24 cellular contexts compared by ENCODE assay signal in the genomic region with DNA sequence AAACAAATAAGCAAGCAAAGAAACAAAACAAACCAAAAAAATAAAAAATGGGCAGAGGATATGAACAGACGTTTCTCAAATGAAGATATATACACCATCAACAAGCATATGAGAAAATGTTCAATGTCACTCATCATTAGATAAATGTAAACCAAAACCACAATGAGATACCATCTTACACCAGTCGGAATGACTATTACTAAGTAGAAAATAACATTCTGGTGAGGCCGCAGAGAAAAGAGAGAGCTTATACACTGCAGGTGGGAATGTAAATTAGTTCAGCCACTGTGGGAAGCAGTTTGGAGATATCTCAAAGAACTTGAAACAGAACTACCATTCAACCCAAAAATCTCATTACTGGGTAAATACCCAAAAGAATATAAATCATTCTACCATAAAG.
DNase-seq lines count a peak whose midpoint lies in the region; ATAC-seq, FAIRE-seq and TF ChIP-seq lines count a peak whose summit lies in the region.
"Had no signal": no experiment of that assay in that cellular context is flagged by ENCODE, and none has a peak within 500 bp of the region (broad histone marks: within the 10 kb centered on the region; RNA-seq: fewer than 3 reads in every experiment).

No MANE protein-coding gene starts in this region.

- H3K9me2 ChIP-seq in SK-N-SH = no peaks in the 10 kb centered on the region

- H3K4me3 Mint-ChIP-seq in astrocyte (ENCODE audit: unreplicated experiment) = no peak overlapping the region
- H3K4me3 Mint-ChIP-seq: B cell; CD4-positive, alpha-beta T cell; CD8-positive, alpha-beta T cell had no signal

- no peaks in the 10 kb centered on the region for H3K4me1 Mint-ChIP-seq in astrocyte (ENCODE audit: low read depth, unreplicated experiment)
- H3K4me1 Mint-ChIP-seq: B cell had no signal

- H3K36me3 Mint-ChIP-seq in astrocyte (ENCODE audit: low read depth, unreplicated experiment) = no peaks in the 10 kb centered on the region
- H3K36me3 Mint-ChIP-seq: CD8-positive, alpha-beta T cell had no signal

- ATAC-seq in SK-N-SH treated with all-trans-retinoic acid at 6 μM for 48 hours = no peak
- no peak for ATAC-seq in pancreas
- no peak for ATAC-seq in GM19328 (IDR thresholded peaks at IDR 0.05; ENCODE audit: unreplicated experiment)
- ATAC-seq: A549; CD8-positive, alpha-beta T cell had no signal

- no peak for TF ChIP-seq EP300 in SK-N-SH (IDR thresholded peaks at IDR 0.05; ENCODE audit: borderline replicate concordance in 1 of 2, low read depth in 1 of 2, low read length in 1 of 2)

- H3F3A ChIP-seq in SK-N-SH (replicated peaks; ENCODE audit: insufficient read depth) = no peaks in the 10 kb centered on the region

- peaks cover 0 to 5% of the 10 kb centered on the region in 2 experiments; a peak in 2 of 4 replicates for H3K4me1 ChIP-seq in SK-N-SH (ENCODE audit: control insufficient read depth in 1 of 2, insufficient read depth in 2 of 2, low read depth in 1 of 2, low read length in 1 of 2)
- no peaks in the 10 kb centered on the region for H3K4me1 ChIP-seq in astrocyte (ENCODE audit: insufficient read depth, low read length)
- no peaks in the 10 kb centered on the region for H3K4me1 ChIP-seq in pancreas
- H3K4me1 ChIP-seq: A549; BLaER1 treated with 17β-estradiol and CSF1 and Interleukin-3, amounts not matched to agents 10 nM and 100 nM; Caco-2 had no signal

- H2AFZ ChIP-seq in SK-N-SH (ENCODE audit: low read depth) (no peak overlapping the region), astrocyte (ENCODE audit: low read depth, low read length) (no peak overlapping the region)

- H3K27me3 ChIP-seq in SK-N-SH (ENCODE audit: insufficient read depth) = no peaks in the 10 kb centered on the region
- no peaks in the 10 kb centered on the region for H3K27me3 ChIP-seq in astrocyte (ENCODE audit: insufficient read depth, low read length)
- H3K27me3 ChIP-seq in pancreas = no peaks in the 10 kb centered on the region
- H3K27me3 ChIP-seq: BLaER1 treated with 17β-estradiol and CSF1 and Interleukin-3, amounts not matched to agents 10 nM and 100 nM had no signal

- TF ChIP-seq CTCF in SK-N-SH (IDR thresholded peaks at IDR 0.05) (no peak), astrocyte (IDR thresholded peaks at IDR 0.05; ENCODE audit: insufficient read depth, low read depth, low read length) (no peak), pancreas (IDR thresholded peaks at IDR 0.05) (no peak)

- POLR2A ChIA-PET in SK-N-SH (lab: Yijun Ruan, JAX) = no interaction called here

- no peak for TF ChIP-seq RAD21 in SK-N-SH (IDR thresholded peaks at IDR 0.05; ENCODE audit: low read length)

- H3K79me2 ChIP-seq in SK-N-SH (ENCODE audit: insufficient read depth) = no peaks in the 10 kb centered on the region
- no peaks in the 10 kb centered on the region for H3K79me2 ChIP-seq in astrocyte (ENCODE audit: insufficient read depth, low read length)

- no peak overlapping the region for H3K27ac ChIP-seq in SK-N-SH (ENCODE audit: low read depth in 2 of 2, low read length in 1 of 2)
- no peak overlapping the region for H3K27ac ChIP-seq in astrocyte (ENCODE audit: low read depth, low read length)
- no peak overlapping the region for H3K27ac ChIP-seq in pancreas
- H3K27ac ChIP-seq: 22Rv1; A549; BLaER1 treated with 17β-estradiol and CSF1 and Interleukin-3, amounts not matched to agents 10 nM and 100 nM; C4-2B had no signal

- H4K20me1 ChIP-seq in SK-N-SH (ENCODE audit: insufficient read depth) (no peaks in the 10 kb centered on the region), astrocyte (ENCODE audit: insufficient read depth, low read length) (no peaks in the 10 kb centered on the region)
- H4K20me1 ChIP-seq: BLaER1 treated with 17β-estradiol and CSF1 and Interleukin-3, amounts not matched to agents 10 nM and 100 nM had no signal

- H3K36me3 ChIP-seq in SK-N-SH (replicated peaks in 1 of 2; ENCODE audit: control insufficient read depth in 1 of 2, insufficient read depth in 2 of 2, low read length in 1 of 2) = no peaks in the 10 kb centered on the region
- H3K36me3 ChIP-seq in astrocyte (ENCODE audit: insufficient read depth, low read length) = no peaks in the 10 kb centered on the region
- H3K36me3 ChIP-seq in pancreas = no peaks in the 10 kb centered on the region
- H3K36me3 ChIP-seq: BLaER1 treated with 17β-estradiol and CSF1 and Interleukin-3, amounts not matched to agents 10 nM and 100 nM had no signal

- no peaks in the 10 kb centered on the region for H3K9me3 Mint-ChIP-seq in astrocyte (ENCODE audit: unreplicated experiment)

- H3K4me3 ChIP-seq in SK-N-SH (ENCODE audit: low read depth in 2 of 2, low read length in 1 of 2) (no peak overlapping the region), astrocyte (ENCODE audit: insufficient read depth, low read depth, low read length) (no peak overlapping the region), pancreas (no peak overlapping the region)
- H3K4me3 ChIP-seq in Jurkat, Clone E6-1 (ENCODE audit: low read length) = no peak overlapping the region
- H3K4me3 ChIP-seq: A549; BLaER1 treated with 17β-estradiol and CSF1 and Interleukin-3, amounts not matched to agents 10 nM and 100 nM had no signal

- H3K9me3 ChIP-seq in SK-N-SH (no peaks in the 10 kb centered on the region), astrocyte (ENCODE audit: insufficient read depth, low read depth, low read length) (no peaks in the 10 kb centered on the region), pancreas (no peaks in the 10 kb centered on the region)
- H3K9me3 ChIP-seq: A549; BLaER1 treated with 17β-estradiol and CSF1 and Interleukin-3, amounts not matched to agents 10 nM and 100 nM; Caco-2 had no signal

- no peak overlapping the region for H3K27ac Mint-ChIP-seq in astrocyte (ENCODE audit: unreplicated experiment)
- H3K27ac Mint-ChIP-seq: B cell; CD4-positive, alpha-beta T cell; CD8-positive, alpha-beta T cell had no signal

- WGBS in SK-N-SH (ENCODE audit: low lambda C conversion rate) = 67% methylated on average over 3 of the region's 3 CpGs
- WGBS in pancreas, 2 donors = 62 to 67% methylated on average over 3 of the region's 3 CpGs

- H3K4me2 ChIP-seq in SK-N-SH (no peak overlapping the region), astrocyte (ENCODE audit: low read length) (no peak overlapping the region)
- H3K4me2 ChIP-seq: A549; BLaER1 treated with 17β-estradiol and CSF1 and Interleukin-3, amounts not matched to agents 10 nM and 100 nM had no signal

- CTCF ChIA-PET in SK-N-SH (lab: Yijun Ruan, JAX) = no interaction called here

- no peak overlapping the region for H3K9ac ChIP-seq in SK-N-SH
- no peak overlapping the region for H3K9ac ChIP-seq in astrocyte (ENCODE audit: low read length)
- H3K9ac ChIP-seq: BLaER1 treated with 17β-estradiol and CSF1 and Interleukin-3, amounts not matched to agents 10 nM and 100 nM had no signal

- peaks cover 23% of the 10 kb centered on the region for H3K27me3 Mint-ChIP-seq in astrocyte (ENCODE audit: low read depth, unreplicated experiment)
- H3K27me3 Mint-ChIP-seq: B cell; CD4-positive, alpha-beta T cell had no signal

- intact Hi-C loops in pancreas (cut with DNase I) = no loop called here

- no peak for DNase-seq in SK-N-SH
- DNase-seq in Jurkat, Clone E6-1 (ENCODE audit: low read depth, low spot score) = peak; percentile 51
- peak; percentile 34 for DNase-seq in astrocyte (ENCODE audit: low read depth)
- no peak for DNase-seq in pancreas
- DNase-seq: AML-193; Caco-2; Calu3; CD4-positive, alpha-beta T cell; CD8-positive, alpha-beta T cell; DMS 273 treated with DMSO at 0.1 percent for 48 hours; DMS153; DMS53; DMS79; GF-D8 had no signal

- FAIRE-seq in astrocyte (lab: Jason Lieb, UNC) (no peak), pancreas (lab: Jason Lieb, UNC) (no peak)
- FAIRE-seq: A549, G401.6, GM12891, GM19239 had no signal

TF ChIP-seq in SK-N-SH, 30 proteins besides CTCF, POLR2A, EP300 and RAD21:
- TF ChIP-seq, protein P1, sequence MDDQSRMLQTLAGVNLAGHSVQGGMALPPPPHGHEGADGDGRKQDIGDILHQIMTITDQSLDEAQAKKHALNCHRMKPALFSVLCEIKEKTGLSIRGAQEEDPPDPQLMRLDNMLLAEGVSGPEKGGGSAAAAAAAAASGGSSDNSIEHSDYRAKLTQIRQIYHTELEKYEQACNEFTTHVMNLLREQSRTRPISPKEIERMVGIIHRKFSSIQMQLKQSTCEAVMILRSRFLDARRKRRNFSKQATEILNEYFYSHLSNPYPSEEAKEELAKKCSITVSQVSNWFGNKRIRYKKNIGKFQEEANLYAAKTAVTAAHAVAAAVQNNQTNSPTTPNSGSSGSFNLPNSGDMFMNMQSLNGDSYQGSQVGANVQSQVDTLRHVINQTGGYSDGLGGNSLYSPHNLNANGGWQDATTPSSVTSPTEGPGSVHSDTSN (IDR thresholded peaks at IDR 0.05) = peak; percentile 19; the same call in 1 of the 2 replicates
- TF ChIP-seq, protein P2, sequence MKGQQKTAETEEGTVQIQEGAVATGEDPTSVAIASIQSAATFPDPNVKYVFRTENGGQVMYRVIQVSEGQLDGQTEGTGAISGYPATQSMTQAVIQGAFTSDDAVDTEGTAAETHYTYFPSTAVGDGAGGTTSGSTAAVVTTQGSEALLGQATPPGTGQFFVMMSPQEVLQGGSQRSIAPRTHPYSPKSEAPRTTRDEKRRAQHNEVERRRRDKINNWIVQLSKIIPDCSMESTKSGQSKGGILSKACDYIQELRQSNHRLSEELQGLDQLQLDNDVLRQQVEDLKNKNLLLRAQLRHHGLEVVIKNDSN (IDR thresholded peaks at IDR 0.05; ENCODE audit: borderline replicate concordance, low read depth) = no peak

TF ChIP-seq in SK-N-SH treated with all-trans-retinoic acid at 6 μM for 48 hours, 23 proteins besides CTCF, POLR2A, EP300 and RAD21:
- TF ChIP-seq, protein P3, sequence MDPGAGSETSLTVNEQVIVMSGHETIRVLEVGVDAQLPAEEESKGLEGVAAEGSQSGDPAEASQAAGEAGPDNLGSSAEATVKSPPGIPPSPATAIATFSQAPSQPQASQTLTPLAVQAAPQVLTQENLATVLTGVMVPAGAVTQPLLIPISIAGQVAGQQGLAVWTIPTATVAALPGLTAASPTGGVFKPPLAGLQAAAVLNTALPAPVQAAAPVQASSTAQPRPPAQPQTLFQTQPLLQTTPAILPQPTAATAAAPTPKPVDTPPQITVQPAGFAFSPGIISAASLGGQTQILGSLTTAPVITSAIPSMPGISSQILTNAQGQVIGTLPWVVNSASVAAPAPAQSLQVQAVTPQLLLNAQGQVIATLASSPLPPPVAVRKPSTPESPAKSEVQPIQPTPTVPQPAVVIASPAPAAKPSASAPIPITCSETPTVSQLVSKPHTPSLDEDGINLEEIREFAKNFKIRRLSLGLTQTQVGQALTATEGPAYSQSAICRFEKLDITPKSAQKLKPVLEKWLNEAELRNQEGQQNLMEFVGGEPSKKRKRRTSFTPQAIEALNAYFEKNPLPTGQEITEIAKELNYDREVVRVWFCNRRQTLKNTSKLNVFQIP (CRISPR knock-in tag; IDR thresholded peaks at IDR 0.05; ENCODE audit: borderline replicate concordance, low read depth) = no peak
- no peak for TF ChIP-seq CSDC2 (CRISPR knock-in tag; IDR thresholded peaks at IDR 0.05)
TF ChIP-seq in SK-N-SH treated with all-trans-retinoic acid at 6 μM for 48 hours: peak in this region for 0.

Comparison
In these comparisons a context has a peak if more than half of its experiments do, and no peak if none do; other contexts are left out.
1. DNase-seq: peak in Jurkat, Clone E6-1 (single experiment) and astrocyte (single experiment); none in SK-N-SH (single experiment) and pancreas (0 of 6).